ENCODE assay signal across 29 cellular contexts in genomic region chr12:48985475-48985897, GRCh38. TPM values are rescaled to one million over a fixed set of nuclear protein-coding genes. Genes with fewer than 3 reads are reported as not detected.
A peak's percentile ranks its signal among the peaks of the same experiment; 100 is the strongest.
DNase-seq lines count a peak whose midpoint lies in the region; ATAC-seq and TF ChIP-seq lines count a peak whose summit lies in the region.
"Had no signal": no experiment of that assay in that cellular context is flagged by ENCODE, and none has a peak within 500 bp of the region (broad histone marks: within the 10 kb centered on the region; RNA-seq: fewer than 3 reads in every experiment).

No MANE protein-coding gene starts in this region.

- H4K20me1 ChIP-seq in BLaER1, result peaks cover 16% of the 10 kb centered on the region

- H3K27ac ChIP-seq in BLaER1 (peak overlapping the region; percentile 47), neuronal stem cell (replicated peaks; ENCODE audit: low read length) (no peak overlapping the region)
- H3K27ac ChIP-seq in CD8-positive, alpha-beta T cell (ENCODE audit: low read depth, low read length), result no peak overlapping the region
- H3K27ac ChIP-seq: Peyer's patch, right lobe of liver, SK-N-MC, upper lobe of right lung had no signal

- H4K91ac ChIP-seq in neuronal stem cell (ENCODE audit: low read depth, low read length, poor library complexity), result no peak overlapping the region

- no peak overlapping the region for H3K14ac ChIP-seq in neuronal stem cell (ENCODE audit: low read length)

- no peak overlapping the region for H2BK15ac ChIP-seq in neuronal stem cell (ENCODE audit: low read length)

- no CpG with 5 or more reads among the region's 10 CpGs for WGBS in neuronal stem cell (ENCODE audit: extremely low coverage in 2 of 2, insufficient read length in 2 of 2, insufficient replicate concordance in 1 of 2), 2 donors

- DNase-seq in NCI-H69 (lab: John Stamatoyannopoulos, UW), result peak; percentile 86
- DNase-seq in Right ventricle myocardium superior, result peak; percentile 75
- DNase-seq in neuronal stem cell (ENCODE audit: low spot score), result no peak
- no peak for DNase-seq in activated naive CD4-positive, alpha-beta T cell treated with anti-CD3 and anti-CD28 coated beads, Interleukin-2, amount 50 U/mL, for 72 hours (ENCODE audit: low spot score in 2 of 2)
- no peak for DNase-seq in CD8-positive, alpha-beta T cell
- DNase-seq in SHP77 (lab: John Stamatoyannopoulos, UW), result no peak
- DNase-seq: activated CD4-positive, alpha-beta T cell treated with anti-CD3 and anti-CD28 coated beads, Interleukin-2, amount 50 U/mL, for 48 hours; activated effector memory CD4-positive, alpha-beta T cell treated with anti-CD3 and anti-CD28 coated beads, Interleukin-2, amount 50 U/mL, for 16 hours; activated naive CD8-positive, alpha-beta T cell treated with anti-CD3 and anti-CD28 coated beads, Interleukin-2, amount 50 U/mL, for 24 hours; activated T-cell treated with anti-CD3 and anti-CD28 coated beads for 4 hours; DMS53; GDM1; mesendoderm; naive thymus-derived CD4-positive, alpha-beta T cell; NCI-H1930; Peyer's patch; right lobe of liver; stimulated activated CD8-positive, alpha-beta memory T cell treated with anti-CD3 and anti-CD28 coated beads, Interleukin-4, amount 100 ng/mL, for 48 hours; upper lobe of right lung had no signal

- no peak overlapping the region for H2AFZ ChIP-seq in neuronal stem cell (ENCODE audit: low read length)

- H3K4me1 Mint-ChIP-seq in CD8-positive, alpha-beta T cell (ENCODE audit: low read depth), result peaks cover 25% of the 10 kb centered on the region

- no peaks in the 10 kb centered on the region for H3K79me1 ChIP-seq in neuronal stem cell (ENCODE audit: low read depth, low read length)

- H3K36me3 ChIP-seq in BLaER1 (no peaks in the 10 kb centered on the region), neuronal stem cell (replicated peaks in 1 of 2; ENCODE audit: control insufficient read depth in 2 of 2, insufficient read depth in 2 of 2, low read length in 2 of 2) (no peaks in the 10 kb centered on the region)
- H3K36me3 ChIP-seq in CD8-positive, alpha-beta T cell (ENCODE audit: insufficient read depth, low read length), result no peaks in the 10 kb centered on the region
- H3K36me3 ChIP-seq: Peyer's patch, right lobe of liver, upper lobe of right lung had no signal

- no peak overlapping the region for H3K27ac Mint-ChIP-seq in activated naive CD4-positive, alpha-beta T cell treated with anti-CD3 and anti-CD28 coated beads, Interleukin-2, amount 50 U/mL, for 72 hours
- no peak overlapping the region for H3K27ac Mint-ChIP-seq in CD8-positive, alpha-beta T cell
- H3K27ac Mint-ChIP-seq: activated naive CD8-positive, alpha-beta T cell treated with anti-CD3 and anti-CD28 coated beads, Interleukin-2, amount 50 U/mL, for 24 hours; WTC11 had no signal

- peaks cover 35% of the 10 kb centered on the region for H3K27me3 ChIP-seq in BLaER1
- H3K27me3 ChIP-seq in neuronal stem cell (ENCODE audit: control insufficient read depth in 3 of 3, insufficient read depth in 3 of 3, low read depth in 1 of 3, low read length in 3 of 3), result peaks cover 45 to 88% (median 86%) of the 10 kb centered on the region in 3 experiments
- H3K27me3 ChIP-seq in CD8-positive, alpha-beta T cell (ENCODE audit: insufficient read depth, low read length), result no peaks in the 10 kb centered on the region

- H3K4me2 ChIP-seq in BLaER1 (peak overlapping the region; percentile 95), neuronal stem cell (ENCODE audit: insufficient read depth, low read length, poor library complexity, severe bottlenecking) (no peak overlapping the region)

- intact Hi-C loops in Right ventricle myocardium superior (cut with DNase I), result no loop called here
- intact Hi-C loops in CD8-positive, alpha-beta T cell (cut with DNase I, micrococcal nuclease), result loop anchor here in 1 of 2 experiments (5.0 kb wide), 1 partner anchor 83 kb away; a partner anchor contains a TSS

- H3K4me3 Mint-ChIP-seq in CD8-positive, alpha-beta T cell, result no peak overlapping the region
- H3K4me3 Mint-ChIP-seq: activated naive CD8-positive, alpha-beta T cell treated with anti-CD3 and anti-CD28 coated beads, Interleukin-2, amount 50 U/mL, for 24 hours; naive thymus-derived CD4-positive, alpha-beta T cell; WTC11 had no signal

- peak overlapping the region; percentile 53 for H3K4me3 ChIP-seq in BLaER1
- no peak overlapping the region for H3K4me3 ChIP-seq in neuronal stem cell (ENCODE audit: low read length in 2 of 2)
- H3K4me3 ChIP-seq in CD8-positive, alpha-beta T cell (ENCODE audit: low read depth, low read length), result no peak overlapping the region
- H3K4me3 ChIP-seq: Peyer's patch, right lobe of liver, SK-N-MC, upper lobe of right lung had no signal

- POLR2A ChIA-PET in CD8-positive, alpha-beta T cell (lab: Charles Lee), result no interaction called here

- H3K9me3 ChIP-seq in BLaER1 (no peaks in the 10 kb centered on the region), neuronal stem cell (replicated peaks in 1 of 2; ENCODE audit: control insufficient read depth in 2 of 2, insufficient read depth in 1 of 2, low read depth in 1 of 2, low read length in 2 of 2) (peaks cover 0 to 2% of the 10 kb centered on the region in 2 donors)
- no peaks in the 10 kb centered on the region for H3K9me3 ChIP-seq in CD8-positive, alpha-beta T cell (ENCODE audit: low read length)
- H3K9me3 ChIP-seq: right lobe of liver, upper lobe of right lung had no signal

- H2AK5ac ChIP-seq in neuronal stem cell (ENCODE audit: low read depth, low read length), result no peak overlapping the region

- CTCF ChIA-PET in CD8-positive, alpha-beta T cell (lab: Charles Lee), result interaction anchor here (1.0 to 4.6 kb wide), 5 partner anchors 7 to 61 kb away, joined by 3 to 54 read pairs (median 5); partner anchors contain the start of gene WNT1

- H2BK5ac ChIP-seq in neuronal stem cell (ENCODE audit: low read length), result no peak overlapping the region

- no peak overlapping the region for H2BK120ac ChIP-seq in neuronal stem cell (ENCODE audit: low read depth, low read length)

- no peaks in the 10 kb centered on the region for H3K9me3 Mint-ChIP-seq in activated naive CD4-positive, alpha-beta T cell treated with anti-CD3 and anti-CD28 coated beads, Interleukin-2, amount 50 U/mL, for 72 hours
- H3K9me3 Mint-ChIP-seq in CD8-positive, alpha-beta T cell, result no peaks in the 10 kb centered on the region
- H3K9me3 Mint-ChIP-seq: activated naive CD8-positive, alpha-beta T cell treated with anti-CD3 and anti-CD28 coated beads, Interleukin-2, amount 50 U/mL, for 24 hours; naive thymus-derived CD4-positive, alpha-beta T cell; WTC11 had no signal

- H3K18ac ChIP-seq in neuronal stem cell (ENCODE audit: low read length), result peak overlapping the region; percentile 23

- no peak for TF ChIP-seq CTCF in CD8-positive, alpha-beta T cell (IDR thresholded peaks at IDR 0.05)

- no peak overlapping the region for H3K23ac ChIP-seq in neuronal stem cell (ENCODE audit: low read depth, low read length, poor library complexity)

- no peak overlapping the region for H4K8ac ChIP-seq in neuronal stem cell (ENCODE audit: low read depth, low read length)

- H3K27me3 Mint-ChIP-seq in CD8-positive, alpha-beta T cell (ENCODE audit: low read depth), result peaks cover 21% of the 10 kb centered on the region

- no peak overlapping the region for H3K4ac ChIP-seq in neuronal stem cell (ENCODE audit: low read length)

- H3K9ac ChIP-seq in BLaER1 (peak overlapping the region; percentile 56; the same call in 1 of the 2 replicates), neuronal stem cell (ENCODE audit: low read depth, low read length, poor library complexity) (no peak overlapping the region)

- H3K4me1 ChIP-seq in BLaER1 (peaks cover 55% of the 10 kb centered on the region), neuronal stem cell (ENCODE audit: control insufficient read depth in 2 of 2, insufficient read depth in 1 of 2, low read depth in 1 of 2, low read length in 2 of 2) (peaks cover 10 to 22% of the 10 kb centered on the region in 2 donors)
- peaks cover 16% of the 10 kb centered on the region for H3K4me1 ChIP-seq in CD8-positive, alpha-beta T cell (ENCODE audit: insufficient read depth, low read length)

- H3K36me3 Mint-ChIP-seq in activated naive CD4-positive, alpha-beta T cell treated with anti-CD3 and anti-CD28 coated beads, Interleukin-2, amount 50 U/mL, for 72 hours, result peaks cover 6 to 22% of the 10 kb centered on the region in 2 donors
- H3K36me3 Mint-ChIP-seq in CD8-positive, alpha-beta T cell, result no peaks in the 10 kb centered on the region
- H3K36me3 Mint-ChIP-seq: brain; naive thymus-derived CD4-positive, alpha-beta T cell; WTC11 had no signal

- ATAC-seq in Right ventricle myocardium superior (ENCODE audit: poor library complexity), result peak; percentile 88
- no peak for ATAC-seq in activated naive CD4-positive, alpha-beta T cell treated with anti-CD3 and anti-CD28 coated beads, Interleukin-2, amount 50 U/mL, for 72 hours
- no peak for ATAC-seq in HG03039 (IDR thresholded peaks at IDR 0.05; ENCODE audit: unreplicated experiment)
- no peak for ATAC-seq in CD8-positive, alpha-beta T cell
- ATAC-seq: activated naive CD8-positive, alpha-beta T cell treated with anti-CD3 and anti-CD28 coated beads, Interleukin-2, amount 50 U/mL, for 24 hours; naive thymus-derived CD4-positive, alpha-beta T cell; right lobe of liver; upper lobe of right lung; WTC11 had no signal

- no peak overlapping the region for H2BK12ac ChIP-seq in neuronal stem cell (ENCODE audit: low read length)

RNA-seq across cellular contexts. Expression of gene WNT1, which starts 7.4 kb away (rescaled TPM):
- total RNA-seq in Right ventricle myocardium superior, result not detected
- polyA plus RNA-seq in neuronal stem cell (2013, experiment 1 of 2), result 0.11 TPM
- 0.03 TPM for polyA plus RNA-seq in neuronal stem cell (2013, experiment 2 of 2)
- under 1 TPM in 1 of 2 donors, not detected in 1; 0.27 TPM for total RNA-seq in activated naive CD4-positive, alpha-beta T cell treated with anti-CD3 and anti-CD28 coated beads, Interleukin-2, amount 50 U/mL, for 72 hours
- 1 to 10 TPM; 5.6 to 5.9 TPM for total RNA-seq in CD8-positive, alpha-beta T cell
- total RNA-seq: fibroblast of lung; NCI-H460; osteocyte; Peyer's patch; right lobe of liver; T-helper 2 cell treated with Interferon-gamma antibody and Interleukin-4, amounts not matched to agents 100 ng/mL and 5 ng/mL, for 36 hours; upper lobe of right lung; WTC11 had no signal
- polyA plus RNA-seq: AG04450, fibroblast of lung had no signal

RNA-seq across cellular contexts. Expression of gene DDN, which starts 13.7 kb away (rescaled TPM):
- total RNA-seq in Right ventricle myocardium superior, result 0.78 TPM
- polyA plus RNA-seq in neuronal stem cell (2013, experiment 1 of 2), result 0.10 TPM
- 0.07 TPM for polyA plus RNA-seq in neuronal stem cell (2013, experiment 2 of 2)
- total RNA-seq in activated naive CD4-positive, alpha-beta T cell treated with anti-CD3 and anti-CD28 coated beads, Interleukin-2, amount 50 U/mL, for 72 hours, result 1 to 10 TPM in 1 of 2 donors, under 1 TPM in 1; 0.07 to 1.1 TPM
- 1 to 10 TPM; 1.3 TPM for total RNA-seq in CD8-positive, alpha-beta T cell
- total RNA-seq: upper lobe of right lung had no signal
- polyA plus RNA-seq: naive thymus-derived CD4-positive, alpha-beta T cell had no signal

RNA-seq across cellular contexts. Expression of gene WNT10B, which starts 14.0 kb away (rescaled TPM):
- 0.40 TPM for total RNA-seq in Right ventricle myocardium superior
- polyA plus RNA-seq in neuronal stem cell (2013, experiment 1 of 2), result 0.04 TPM
- polyA plus RNA-seq in neuronal stem cell (2013, experiment 2 of 2), result not detected
- 1 to 10 TPM in 1 of 2 donors, not detected in 1; 1.4 TPM for total RNA-seq in activated naive CD4-positive, alpha-beta T cell treated with anti-CD3 and anti-CD28 coated beads, Interleukin-2, amount 50 U/mL, for 72 hours
- 10 to 100 TPM; 11.2 to 13.1 TPM for total RNA-seq in CD8-positive, alpha-beta T cell
- total RNA-seq: osteocyte had no signal

RNA-seq across cellular contexts. Expression of gene ARF3, which starts 28.2 kb away (rescaled TPM):
- 43.7 TPM for total RNA-seq in Right ventricle myocardium superior
- polyA plus RNA-seq in neuronal stem cell (2013, experiment 1 of 2), result 72.0 TPM
- polyA plus RNA-seq in neuronal stem cell (2013, experiment 2 of 2), result 77.4 TPM
- total RNA-seq in activated naive CD4-positive, alpha-beta T cell treated with anti-CD3 and anti-CD28 coated beads, Interleukin-2, amount 50 U/mL, for 72 hours, result 100 to 1,000 TPM in 1 of 2 donors, 10 to 100 TPM in 1; 49.7 to 132 TPM
- total RNA-seq in CD8-positive, alpha-beta T cell, result 10 to 100 TPM; 34.7 to 36.4 TPM

RNA-seq across cellular contexts. Expression of gene PRKAG1, which starts 33.1 kb away (rescaled TPM):
- 92.8 TPM for total RNA-seq in Right ventricle myocardium superior
- polyA plus RNA-seq in neuronal stem cell (2013, experiment 1 of 2), result 36.1 TPM
- 34.4 TPM for polyA plus RNA-seq in neuronal stem cell (2013, experiment 2 of 2)
- 10 to 100 TPM; 52.5 to 58.7 TPM for total RNA-seq in activated naive CD4-positive, alpha-beta T cell treated with anti-CD3 and anti-CD28 coated beads, Interleukin-2, amount 50 U/mL, for 72 hours
- 10 to 100 TPM; 30.2 to 34.3 TPM for total RNA-seq in CD8-positive, alpha-beta T cell

Comparison
In these comparisons a context has a peak if more than half of its experiments do, and no peak if none do; other contexts are left out.
1. DNase-seq: peak in NCI-H69 (single experiment) and Right ventricle myocardium superior (single experiment); none in neuronal stem cell (single experiment), activated naive CD4-positive, alpha-beta T cell treated with anti-CD3 and anti-CD28 coated beads, Interleukin-2, amount 50 U/mL, for 72 hours (0 of 2), CD8-positive, alpha-beta T cell (0 of 7) and SHP77 (0 of 2).